ENCODE assay signal across 8 cellular contexts in genomic region chr1:40438391-40439015, GRCh38. TPM values are rescaled to one million over a fixed set of nuclear protein-coding genes. Genes with fewer than 3 reads are reported as not detected.
A peak's percentile ranks its signal among the peaks of the same experiment; 100 is the strongest.
DNase-seq lines count a peak whose midpoint lies in the region; ATAC-seq and TF ChIP-seq lines count a peak whose summit lies in the region.

No MANE protein-coding gene starts in this region.

- no peak overlapping the region for H3K4me3 ChIP-seq in KMS-11 (IDR thresholded peaks at IDR 0.05; ENCODE audit: insufficient read depth, low read depth, low read length)

- no peak overlapping the region for H2AFZ ChIP-seq in KMS-11 (ENCODE audit: low read depth)

- H4K20me1 ChIP-seq in KMS-11 (ENCODE audit: insufficient read depth) = no peaks in the 10 kb centered on the region

- peak; percentile 6 for DNase-seq in activated T-cell treated with anti-CD3 and anti-CD28 coated beads for 1 hour (ENCODE audit: low read depth)
- DNase-seq in activated T-cell treated with anti-CD3 and anti-CD28 coated beads, Interleukin-2, amount 50 U/mL, for 48 hours = no peak
- DNase-seq in activated T-cell treated with anti-CD3 and anti-CD28 coated beads, Interleukin-2, amount 50 U/mL, for 72 hours = no peak
- DNase-seq in immature natural killer cell = peak in 2 of 3 donors; percentile 27 to 34
- DNase-seq in type B pancreatic cell (ENCODE audit: extremely low spot score, unreplicated experiment) = no peak

- ATAC-seq in activated T-cell treated with anti-CD3 and anti-CD28 coated beads, Interleukin-2, amount 50 U/mL, for 72 hours (replicated peaks in 1 of 2) = peak; percentile 38 to 42
- ATAC-seq in HG02678 (IDR thresholded peaks at IDR 0.05; ENCODE audit: unreplicated experiment) = no peak
- no peak for ATAC-seq in HG02973 (IDR thresholded peaks at IDR 0.05; ENCODE audit: unreplicated experiment)

- H3K4me2 ChIP-seq in KMS-11 = no peak overlapping the region

- no peaks in the 10 kb centered on the region for H3K79me2 ChIP-seq in KMS-11 (ENCODE audit: insufficient read depth, low read depth)

- no peaks in the 10 kb centered on the region for H3K27me3 Mint-ChIP-seq in activated T-cell treated with anti-CD3 and anti-CD28 coated beads, Interleukin-2, amount 50 U/mL, for 72 hours (ENCODE audit: low read depth)
- H3K27me3 Mint-ChIP-seq in immature natural killer cell (ENCODE audit: low read depth in 3 of 3) = peaks cover 0 to 1% (median 0%) of the 10 kb centered on the region in 3 donors
- H3K27me3 Mint-ChIP-seq in type B pancreatic cell = no peaks in the 10 kb centered on the region

- H3K4me1 Mint-ChIP-seq in activated T-cell treated with anti-CD3 and anti-CD28 coated beads, Interleukin-2, amount 50 U/mL, for 72 hours (ENCODE audit: low read depth) = peaks cover 8% of the 10 kb centered on the region
- no peaks in the 10 kb centered on the region for H3K4me1 Mint-ChIP-seq in immature natural killer cell
- no peaks in the 10 kb centered on the region for H3K4me1 Mint-ChIP-seq in type B pancreatic cell (ENCODE audit: unreplicated experiment)

- H3K4me3 Mint-ChIP-seq in activated T-cell treated with anti-CD3 and anti-CD28 coated beads, Interleukin-2, amount 50 U/mL, for 72 hours = no peak overlapping the region
- H3K4me3 Mint-ChIP-seq in immature natural killer cell (no peak overlapping the region), type B pancreatic cell (no peak overlapping the region)

- no peaks in the 10 kb centered on the region for H3K4me1 ChIP-seq in KMS-11 (ENCODE audit: low read depth, poor library complexity, severe bottlenecking)

- no peaks in the 10 kb centered on the region for H3K9me3 Mint-ChIP-seq in activated T-cell treated with anti-CD3 and anti-CD28 coated beads, Interleukin-2, amount 50 U/mL, for 72 hours
- H3K9me3 Mint-ChIP-seq in immature natural killer cell (no peaks in the 10 kb centered on the region), type B pancreatic cell (no peaks in the 10 kb centered on the region)

- peaks cover 2% of the 10 kb centered on the region in 2 donors for H3K36me3 Mint-ChIP-seq in activated T-cell treated with anti-CD3 and anti-CD28 coated beads, Interleukin-2, amount 50 U/mL, for 72 hours (ENCODE audit: insufficient read depth in 2 of 2)
- H3K36me3 Mint-ChIP-seq in immature natural killer cell (peaks cover 0 to 3% (median 0%) of the 10 kb centered on the region in 3 donors), type B pancreatic cell (no peaks in the 10 kb centered on the region)

- H3K36me3 ChIP-seq in KMS-11 (ENCODE audit: insufficient read depth) = no peaks in the 10 kb centered on the region

- no peak overlapping the region for H3K9ac ChIP-seq in KMS-11

- no peak overlapping the region for H3K27ac Mint-ChIP-seq in activated T-cell treated with anti-CD3 and anti-CD28 coated beads, Interleukin-2, amount 50 U/mL, for 72 hours
- H3K27ac Mint-ChIP-seq in immature natural killer cell (no peak overlapping the region), type B pancreatic cell (no peak overlapping the region)

- no peak overlapping the region for H3K27ac ChIP-seq in KMS-11

- no peaks in the 10 kb centered on the region for H3K27me3 ChIP-seq in KMS-11 (ENCODE audit: insufficient read depth, low read depth)

- TF ChIP-seq CTCF in KMS-11 (conservative IDR thresholded peaks at IDR 0.05; ENCODE audit: low read depth, low read length) = peak; percentile 64
- TF ChIP-seq CTCF in type B pancreatic cell (conservative IDR thresholded peaks at IDR 0.05) = peak; percentile 81

RNA-seq across cellular contexts. Expression of gene ZFP69B, which starts 11.8 kb away (rescaled TPM):
- 1 to 10 TPM; 7.4 to 7.9 TPM for total RNA-seq in activated T-cell treated with anti-CD3 and anti-CD28 coated beads, Interleukin-2, amount 50 U/mL, for 72 hours
- polyA plus RNA-seq in immature natural killer cell = 1 to 10 TPM in 1 of 3 donors, under 1 TPM in 1, not detected in 1; 0.92 to 1.3 TPM
- total RNA-seq in type B pancreatic cell (ENCODE audit: low replicate concordance) = 3.2 and 9.5 TPM in 2 replicates

RNA-seq across cellular contexts. Expression of gene ZFP69, which starts 38.6 kb away (rescaled TPM):
- 1 to 10 TPM; 4.0 to 8.4 TPM for total RNA-seq in activated T-cell treated with anti-CD3 and anti-CD28 coated beads, Interleukin-2, amount 50 U/mL, for 72 hours
- 1 to 10 TPM; 6.3 to 7.4 (median 6.4) TPM for polyA plus RNA-seq in immature natural killer cell
- 2.2 and 5.1 TPM in 2 replicates for total RNA-seq in type B pancreatic cell (ENCODE audit: low replicate concordance)

Comparison
In these comparisons a context has a peak if more than half of its experiments do, and no peak if none do; other contexts are left out.
1. DNase-seq: peak in activated T-cell treated with anti-CD3 and anti-CD28 coated beads for 1 hour (single experiment) and immature natural killer cell (2 of 3); none in activated T-cell treated with anti-CD3 and anti-CD28 coated beads, Interleukin-2, amount 50 U/mL, for 48 hours (0 of 2), activated T-cell treated with anti-CD3 and anti-CD28 coated beads, Interleukin-2, amount 50 U/mL, for 72 hours (0 of 2) and type B pancreatic cell (single experiment).
2. ATAC-seq: peak in activated T-cell treated with anti-CD3 and anti-CD28 coated beads, Interleukin-2, amount 50 U/mL, for 72 hours (2 of 2); none in HG02678 (single experiment) and HG02973 (single experiment).